Comparison of ENCODE assay signal across 1 cellular context in the genomic region with DNA sequence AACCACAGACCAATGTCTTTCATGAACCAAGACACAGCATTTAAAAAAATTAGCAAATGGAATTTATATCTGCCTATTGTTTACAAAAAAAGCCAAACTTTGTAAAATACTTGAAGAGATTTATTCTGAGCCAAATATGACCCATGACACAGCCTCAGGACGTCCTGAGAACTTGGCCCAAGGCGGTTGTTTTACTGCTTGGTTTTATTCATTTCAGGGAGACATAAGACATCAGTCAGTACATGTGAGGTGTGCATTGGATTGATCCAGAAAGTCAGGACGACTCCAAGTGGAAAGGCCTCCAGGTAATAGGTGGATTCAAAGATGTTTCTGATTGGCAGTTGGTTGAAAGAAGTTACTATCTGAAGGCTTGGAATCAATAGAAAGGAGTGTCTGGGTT.
TF ChIP-seq lines count a peak whose summit lies in the region.

No MANE protein-coding gene starts in this region.

TF ChIP-seq in GM23338, 12 proteins besides CTCF, POLR2A, EP300 and RAD21 (continued from another document):
- TF ChIP-seq, protein P1, sequence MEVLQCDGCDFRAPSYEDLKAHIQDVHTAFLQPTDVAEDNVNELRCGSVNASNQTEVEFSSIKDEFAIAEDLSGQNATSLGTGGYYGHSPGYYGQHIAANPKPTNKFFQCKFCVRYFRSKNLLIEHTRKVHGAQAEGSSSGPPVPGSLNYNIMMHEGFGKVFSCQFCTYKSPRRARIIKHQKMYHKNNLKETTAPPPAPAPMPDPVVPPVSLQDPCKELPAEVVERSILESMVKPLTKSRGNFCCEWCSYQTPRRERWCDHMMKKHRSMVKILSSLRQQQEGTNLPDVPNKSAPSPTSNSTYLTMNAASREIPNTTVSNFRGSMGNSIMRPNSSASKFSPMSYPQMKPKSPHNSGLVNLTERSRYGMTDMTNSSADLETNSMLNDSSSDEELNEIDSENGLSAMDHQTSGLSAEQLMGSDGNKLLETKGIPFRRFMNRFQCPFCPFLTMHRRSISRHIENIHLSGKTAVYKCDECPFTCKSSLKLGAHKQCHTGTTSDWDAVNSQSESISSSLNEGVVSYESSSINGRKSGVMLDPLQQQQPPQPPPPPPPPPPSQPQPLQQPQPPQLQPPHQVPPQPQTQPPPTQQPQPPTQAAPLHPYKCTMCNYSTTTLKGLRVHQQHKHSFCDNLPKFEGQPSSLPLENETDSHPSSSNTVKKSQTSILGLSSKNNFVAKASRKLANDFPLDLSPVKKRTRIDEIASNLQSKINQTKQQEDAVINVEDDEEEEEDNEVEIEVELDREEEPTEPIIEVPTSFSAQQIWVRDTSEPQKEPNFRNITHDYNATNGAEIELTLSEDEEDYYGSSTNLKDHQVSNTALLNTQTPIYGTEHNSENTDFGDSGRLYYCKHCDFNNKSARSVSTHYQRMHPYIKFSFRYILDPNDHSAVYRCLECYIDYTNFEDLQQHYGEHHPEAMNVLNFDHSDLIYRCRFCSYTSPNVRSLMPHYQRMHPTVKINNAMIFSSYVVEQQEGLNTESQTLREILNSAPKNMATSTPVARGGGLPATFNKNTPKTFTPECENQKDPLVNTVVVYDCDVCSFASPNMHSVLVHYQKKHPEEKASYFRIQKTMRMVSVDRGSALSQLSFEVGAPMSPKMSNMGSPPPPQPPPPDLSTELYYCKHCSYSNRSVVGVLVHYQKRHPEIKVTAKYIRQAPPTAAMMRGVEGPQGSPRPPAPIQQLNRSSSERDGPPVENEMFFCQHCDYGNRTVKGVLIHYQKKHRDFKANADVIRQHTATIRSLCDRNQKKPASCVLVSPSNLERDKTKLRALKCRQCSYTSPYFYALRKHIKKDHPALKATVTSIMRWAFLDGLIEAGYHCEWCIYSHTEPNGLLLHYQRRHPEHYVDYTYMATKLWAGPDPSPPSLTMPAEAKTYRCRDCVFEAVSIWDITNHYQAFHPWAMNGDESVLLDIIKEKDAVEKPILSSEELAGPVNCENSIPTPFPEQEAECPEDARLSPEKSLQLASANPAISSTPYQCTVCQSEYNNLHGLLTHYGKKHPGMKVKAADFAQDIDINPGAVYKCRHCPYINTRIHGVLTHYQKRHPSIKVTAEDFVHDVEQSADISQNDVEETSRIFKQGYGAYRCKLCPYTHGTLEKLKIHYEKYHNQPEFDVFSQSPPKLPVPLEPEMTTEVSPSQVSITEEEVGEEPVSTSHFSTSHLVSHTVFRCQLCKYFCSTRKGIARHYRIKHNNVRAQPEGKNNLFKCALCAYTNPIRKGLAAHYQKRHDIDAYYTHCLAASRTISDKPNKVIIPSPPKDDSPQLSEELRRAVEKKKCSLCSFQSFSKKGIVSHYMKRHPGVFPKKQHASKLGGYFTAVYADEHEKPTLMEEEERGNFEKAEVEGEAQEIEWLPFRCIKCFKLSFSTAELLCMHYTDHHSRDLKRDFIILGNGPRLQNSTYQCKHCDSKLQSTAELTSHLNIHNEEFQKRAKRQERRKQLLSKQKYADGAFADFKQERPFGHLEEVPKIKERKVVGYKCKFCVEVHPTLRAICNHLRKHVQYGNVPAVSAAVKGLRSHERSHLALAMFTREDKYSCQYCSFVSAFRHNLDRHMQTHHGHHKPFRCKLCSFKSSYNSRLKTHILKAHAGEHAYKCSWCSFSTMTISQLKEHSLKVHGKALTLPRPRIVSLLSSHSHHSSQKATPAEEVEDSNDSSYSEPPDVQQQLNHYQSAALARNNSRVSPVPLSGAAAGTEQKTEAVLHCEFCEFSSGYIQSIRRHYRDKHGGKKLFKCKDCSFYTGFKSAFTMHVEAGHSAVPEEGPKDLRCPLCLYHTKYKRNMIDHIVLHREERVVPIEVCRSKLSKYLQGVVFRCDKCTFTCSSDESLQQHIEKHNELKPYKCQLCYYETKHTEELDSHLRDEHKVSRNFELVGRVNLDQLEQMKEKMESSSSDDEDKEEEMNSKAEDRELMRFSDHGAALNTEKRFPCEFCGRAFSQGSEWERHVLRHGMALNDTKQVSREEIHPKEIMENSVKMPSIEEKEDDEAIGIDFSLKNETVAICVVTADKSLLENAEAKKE (CRISPR knock-in tag; IDR thresholded peaks at IDR 0.05) = no peak
- TF ChIP-seq CREB1 (CRISPR knock-in tag; IDR thresholded peaks at IDR 0.05; ENCODE audit: low read depth) (no peak), NANOG (IDR thresholded peaks at IDR 0.05; ENCODE audit: borderline replicate concordance) (no peak), ZNF331 (CRISPR knock-in tag; IDR thresholded peaks at IDR 0.05; ENCODE audit: low read depth) (no peak), EZH2 (IDR thresholded peaks at IDR 0.05; ENCODE audit: low read depth, unreplicated experiment) (no peak), POLR2AphosphoS5 (IDR thresholded peaks at IDR 0.05; ENCODE audit: low read depth) (no peak), STAT1 (IDR thresholded peaks at IDR 0.05; ENCODE audit: unreplicated experiment) (no peak)
- TF ChIP-seq, protein P2, sequence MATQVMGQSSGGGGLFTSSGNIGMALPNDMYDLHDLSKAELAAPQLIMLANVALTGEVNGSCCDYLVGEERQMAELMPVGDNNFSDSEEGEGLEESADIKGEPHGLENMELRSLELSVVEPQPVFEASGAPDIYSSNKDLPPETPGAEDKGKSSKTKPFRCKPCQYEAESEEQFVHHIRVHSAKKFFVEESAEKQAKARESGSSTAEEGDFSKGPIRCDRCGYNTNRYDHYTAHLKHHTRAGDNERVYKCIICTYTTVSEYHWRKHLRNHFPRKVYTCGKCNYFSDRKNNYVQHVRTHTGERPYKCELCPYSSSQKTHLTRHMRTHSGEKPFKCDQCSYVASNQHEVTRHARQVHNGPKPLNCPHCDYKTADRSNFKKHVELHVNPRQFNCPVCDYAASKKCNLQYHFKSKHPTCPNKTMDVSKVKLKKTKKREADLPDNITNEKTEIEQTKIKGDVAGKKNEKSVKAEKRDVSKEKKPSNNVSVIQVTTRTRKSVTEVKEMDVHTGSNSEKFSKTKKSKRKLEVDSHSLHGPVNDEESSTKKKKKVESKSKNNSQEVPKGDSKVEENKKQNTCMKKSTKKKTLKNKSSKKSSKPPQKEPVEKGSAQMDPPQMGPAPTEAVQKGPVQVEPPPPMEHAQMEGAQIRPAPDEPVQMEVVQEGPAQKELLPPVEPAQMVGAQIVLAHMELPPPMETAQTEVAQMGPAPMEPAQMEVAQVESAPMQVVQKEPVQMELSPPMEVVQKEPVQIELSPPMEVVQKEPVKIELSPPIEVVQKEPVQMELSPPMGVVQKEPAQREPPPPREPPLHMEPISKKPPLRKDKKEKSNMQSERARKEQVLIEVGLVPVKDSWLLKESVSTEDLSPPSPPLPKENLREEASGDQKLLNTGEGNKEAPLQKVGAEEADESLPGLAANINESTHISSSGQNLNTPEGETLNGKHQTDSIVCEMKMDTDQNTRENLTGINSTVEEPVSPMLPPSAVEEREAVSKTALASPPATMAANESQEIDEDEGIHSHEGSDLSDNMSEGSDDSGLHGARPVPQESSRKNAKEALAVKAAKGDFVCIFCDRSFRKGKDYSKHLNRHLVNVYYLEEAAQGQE (IDR thresholded peaks at IDR 0.05; ENCODE audit: unreplicated experiment) = no peak
- TF ChIP-seq, protein P3, sequence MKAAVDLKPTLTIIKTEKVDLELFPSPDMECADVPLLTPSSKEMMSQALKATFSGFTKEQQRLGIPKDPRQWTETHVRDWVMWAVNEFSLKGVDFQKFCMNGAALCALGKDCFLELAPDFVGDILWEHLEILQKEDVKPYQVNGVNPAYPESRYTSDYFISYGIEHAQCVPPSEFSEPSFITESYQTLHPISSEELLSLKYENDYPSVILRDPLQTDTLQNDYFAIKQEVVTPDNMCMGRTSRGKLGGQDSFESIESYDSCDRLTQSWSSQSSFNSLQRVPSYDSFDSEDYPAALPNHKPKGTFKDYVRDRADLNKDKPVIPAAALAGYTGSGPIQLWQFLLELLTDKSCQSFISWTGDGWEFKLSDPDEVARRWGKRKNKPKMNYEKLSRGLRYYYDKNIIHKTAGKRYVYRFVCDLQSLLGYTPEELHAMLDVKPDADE (IDR thresholded peaks at IDR 0.05) = no peak
